In the genomic region with DNA sequence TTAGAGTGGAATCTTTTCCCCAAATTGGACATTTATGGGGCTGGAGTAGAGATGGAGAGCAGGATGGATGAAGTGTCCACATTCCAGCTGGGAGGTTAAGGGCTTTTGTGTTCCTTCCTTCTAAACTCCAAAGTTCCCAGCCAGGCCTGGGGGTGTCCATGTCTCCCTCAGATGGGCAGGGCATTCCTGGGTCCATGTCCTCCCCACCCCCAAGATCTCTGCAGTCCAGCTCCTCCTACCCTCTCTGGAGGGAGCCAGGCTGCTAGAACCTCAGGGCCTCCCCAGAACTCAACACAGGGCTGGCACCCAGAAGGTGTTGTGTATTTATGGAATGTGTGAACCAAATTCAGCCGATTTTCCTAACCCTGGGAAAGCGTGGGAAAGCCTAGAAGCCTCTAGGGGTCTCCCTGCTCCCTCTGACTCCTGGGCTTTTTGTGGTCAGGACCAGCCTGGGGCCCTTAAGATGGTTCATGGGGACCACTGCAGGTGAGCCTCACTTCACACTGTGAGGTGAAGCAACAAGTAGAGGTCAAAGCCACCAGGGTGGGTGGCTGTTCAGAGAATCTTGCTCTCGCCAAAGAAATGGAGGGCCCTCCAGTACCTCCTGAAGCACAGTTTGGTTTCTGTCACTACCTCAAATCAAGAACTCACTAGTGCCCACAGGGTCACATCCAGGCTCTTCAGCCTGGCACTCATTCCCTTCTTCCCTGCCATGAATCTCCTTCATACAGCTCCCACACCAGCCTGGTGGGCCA, we compare ENCODE assay signal across 15 cellular contexts. TPM values are rescaled to one million over a fixed set of nuclear protein-coding genes. Genes with fewer than 3 reads are reported as not detected.
A peak's percentile ranks its signal among the peaks of the same experiment; 100 is the strongest.
DNase-seq lines count a peak whose midpoint lies in the region; ATAC-seq and TF ChIP-seq lines count a peak whose summit lies in the region.
"Had no signal": no experiment of that assay in that cellular context is flagged by ENCODE, and none has a peak within 500 bp of the region (broad histone marks: within the 10 kb centered on the region; RNA-seq: fewer than 3 reads in every experiment).

No MANE protein-coding gene starts in this region.

- DNase-seq in NCI-H82 (lab: John Stamatoyannopoulos, UW) (peak; percentile 20), NCI-H82 treated with DMSO at 0.1 percent for 48 hours (lab: John Stamatoyannopoulos, UW; ENCODE audit: unreplicated experiment) (no peak), dermis blood vessel endothelial cell (peak; percentile 11), progenitor cell of endocrine pancreas (ENCODE audit: low spot score, unreplicated experiment) (no peak), endothelial cell (ENCODE audit: low spot score) (no peak)
- DNase-seq in activated T-cell treated with anti-CD3 and anti-CD28 coated beads, Interleukin-2, amount 50 U/mL, for 48 hours: no peak
- DNase-seq: ACHN; activated naive CD4-positive, alpha-beta T cell treated with anti-CD3 and anti-CD28 coated beads, Interleukin-2, amount 10 ng/mL, durations not matched to agents 7 days and 5 days; NCI-H1436; ovary had no signal

- H3K27me3 Mint-ChIP-seq in progenitor cell of endocrine pancreas: peaks cover 81% of the 10 kb centered on the region
- H3K27me3 Mint-ChIP-seq in endothelial cell (ENCODE audit: unreplicated experiment): peaks cover 15% of the 10 kb centered on the region

- H2AFZ ChIP-seq in Loucy (ENCODE audit: low read length): no peak overlapping the region

- no peaks in the 10 kb centered on the region for H3K9me3 Mint-ChIP-seq in progenitor cell of endocrine pancreas (ENCODE audit: low read depth)
- no peaks in the 10 kb centered on the region for H3K9me3 Mint-ChIP-seq in endothelial cell (ENCODE audit: unreplicated experiment)
- H3K9me3 Mint-ChIP-seq: activated naive CD4-positive, alpha-beta T cell treated with anti-CD3 and anti-CD28 coated beads, Interleukin-2, amount 10 ng/mL, durations not matched to agents 7 days and 5 days; memory B cell had no signal

- H3F3A ChIP-seq in Loucy (ENCODE audit: low read depth): peaks cover 29% of the 10 kb centered on the region

- H3K9me3 ChIP-seq in Loucy (ENCODE audit: insufficient read depth, low read depth, low read length): no peaks in the 10 kb centered on the region
- H3K9me3 ChIP-seq: esophagus muscularis mucosa, ovary, SJSA1 had no signal

- H3K4me1 Mint-ChIP-seq in progenitor cell of endocrine pancreas (ENCODE audit: low read depth) (peaks cover 23% of the 10 kb centered on the region), endothelial cell (ENCODE audit: unreplicated experiment) (peaks cover 42% of the 10 kb centered on the region)
- H3K4me1 Mint-ChIP-seq: activated naive CD4-positive, alpha-beta T cell treated with anti-CD3 and anti-CD28 coated beads, Interleukin-2, amount 10 ng/mL, durations not matched to agents 7 days and 5 days had no signal

- no peak overlapping the region for H3K27ac Mint-ChIP-seq in progenitor cell of endocrine pancreas
- no peak overlapping the region for H3K27ac Mint-ChIP-seq in endothelial cell (ENCODE audit: unreplicated experiment)
- H3K27ac Mint-ChIP-seq: activated naive CD4-positive, alpha-beta T cell treated with anti-CD3 and anti-CD28 coated beads, Interleukin-2, amount 10 ng/mL, durations not matched to agents 7 days and 5 days; memory B cell had no signal

- TF ChIP-seq CTCF in Loucy (conservative IDR thresholded peaks at IDR 0.05; ENCODE audit: low read length) (peak; percentile 23; the same call in 1 of the 2 replicates), progenitor cell of endocrine pancreas (IDR thresholded peaks at IDR 0.05; ENCODE audit: unreplicated experiment) (peak; percentile 34), endothelial cell (IDR thresholded peaks at IDR 0.05; ENCODE audit: unreplicated experiment) (no peak)

- H3K4me1 ChIP-seq in Loucy (ENCODE audit: insufficient read depth, low read length, poor library complexity, severe bottlenecking): peaks cover 95% of the 10 kb centered on the region

- H4K20me1 ChIP-seq in Loucy (ENCODE audit: insufficient read depth, low read length, poor library complexity, severe bottlenecking): no peaks in the 10 kb centered on the region

- H3K36me3 ChIP-seq in Loucy (ENCODE audit: insufficient read depth, low read length): no peaks in the 10 kb centered on the region
- H3K36me3 ChIP-seq: esophagus muscularis mucosa, ovary, SJSA1 had no signal

- no peaks in the 10 kb centered on the region for H3K79me2 ChIP-seq in Loucy (ENCODE audit: insufficient read depth, low read length)

- H3K9ac ChIP-seq in Loucy (ENCODE audit: low read depth, low read length, poor library complexity, severe bottlenecking): peak overlapping the region; percentile 72

- H3K27me3 ChIP-seq in Loucy (ENCODE audit: insufficient read depth, low read length, poor library complexity, severe bottlenecking): no peaks in the 10 kb centered on the region
- H3K27me3 ChIP-seq: ovary, SJSA1 had no signal

- H3K4me3 Mint-ChIP-seq in progenitor cell of endocrine pancreas (ENCODE audit: low read depth): no peak overlapping the region
- no peak overlapping the region for H3K4me3 Mint-ChIP-seq in endothelial cell (ENCODE audit: unreplicated experiment)
- H3K4me3 Mint-ChIP-seq: activated naive CD4-positive, alpha-beta T cell treated with anti-CD3 and anti-CD28 coated beads, Interleukin-2, amount 10 ng/mL, durations not matched to agents 7 days and 5 days; memory B cell had no signal

- H3K4me3 ChIP-seq in Loucy (ENCODE audit: low read length, poor library complexity, severe bottlenecking): no peak overlapping the region
- H3K4me3 ChIP-seq: esophagus muscularis mucosa, ovary, SJSA1 had no signal

- H3K9me2 ChIP-seq in Loucy (replicated peaks; ENCODE audit: low read depth, low read length): no peaks in the 10 kb centered on the region

- H3K4me2 ChIP-seq in Loucy (ENCODE audit: low read depth, low read length, poor library complexity, severe bottlenecking): peak overlapping the region; percentile 18

- ATAC-seq in GM21447 (IDR thresholded peaks at IDR 0.05; ENCODE audit: unreplicated experiment): no peak

- no peaks in the 10 kb centered on the region for H3K36me3 Mint-ChIP-seq in progenitor cell of endocrine pancreas (ENCODE audit: insufficient read depth)
- peaks cover 4% of the 10 kb centered on the region for H3K36me3 Mint-ChIP-seq in endothelial cell (ENCODE audit: low read depth, unreplicated experiment)
- H3K36me3 Mint-ChIP-seq: activated naive CD4-positive, alpha-beta T cell treated with anti-CD3 and anti-CD28 coated beads, Interleukin-2, amount 10 ng/mL, durations not matched to agents 7 days and 5 days; memory B cell had no signal

RNA-seq across cellular contexts. Expression of a gene that starts 54.8 kb away (rescaled TPM):
- total RNA-seq in dermis blood vessel endothelial cell: not detected in 2 replicates
- not detected in 2 replicates for total RNA-seq in progenitor cell of endocrine pancreas
- not detected for total RNA-seq in endothelial cell (ENCODE audit: unreplicated experiment)

Comparison
In these comparisons a context has a peak if more than half of its experiments do, and no peak if none do; other contexts are left out.
1. DNase-seq: peak in NCI-H82 (single experiment) and dermis blood vessel endothelial cell (single experiment); none in NCI-H82 treated with DMSO at 0.1 percent for 48 hours (single experiment), progenitor cell of endocrine pancreas (single experiment), endothelial cell (single experiment) and activated T-cell treated with anti-CD3 and anti-CD28 coated beads, Interleukin-2, amount 50 U/mL, for 48 hours (0 of 2).